Comparison of ENCODE assay signal across 18 cellular contexts in genomic region chr7:106223156-106223555, GRCh38.
DNase-seq lines count a peak whose midpoint lies in the region; ATAC-seq and TF ChIP-seq lines count a peak whose summit lies in the region.
"Had no signal": no experiment of that assay in that cellular context is flagged by ENCODE, and none has a peak within 500 bp of the region (broad histone marks: within the 10 kb centered on the region; RNA-seq: fewer than 3 reads in every experiment).

No MANE protein-coding gene starts in this region.

- H2BK15ac ChIP-seq in IMR-90 (ENCODE audit: low read depth, low read length), result no peak overlapping the region

- no peaks in the 10 kb centered on the region for H3K4me1 Mint-ChIP-seq in Calu3 (ENCODE audit: low read depth, unreplicated experiment)
- H3K4me1 Mint-ChIP-seq: B cell had no signal

- H2BK120ac ChIP-seq in IMR-90 (ENCODE audit: low read depth, low read length), result no peak overlapping the region

- dilution Hi-C loops in IMR-90 (cut with HindIII; ENCODE audit: low sequenced_read_pairs, unreplicated experiment), result no loop called here

- peak overlapping the region; percentile 17 for H2AFZ ChIP-seq in IMR-90 (replicated peaks; ENCODE audit: low read length, poor library complexity)

- H4K20me1 ChIP-seq in IMR-90 (ENCODE audit: insufficient read depth, low read length), result no peaks in the 10 kb centered on the region

- BruUV-seq in IMR-90 (replicated peaks; lab: Mats Ljungman, UMichigan) (no TSS peak), Calu3 (replicated peaks; lab: Mats Ljungman, UMichigan) (no TSS peak)

- H3K4me1 ChIP-seq in IMR-90 (ENCODE audit: control insufficient read depth, insufficient read depth, low read length), result no peaks in the 10 kb centered on the region
- H3K4me1 ChIP-seq in NT2/D1 (ENCODE audit: insufficient read depth, insufficient read length), result no peaks in the 10 kb centered on the region

- no peak overlapping the region for H3K56ac ChIP-seq in IMR-90 (ENCODE audit: extremely low read depth, insufficient read depth, low read length)

- H2AK9ac ChIP-seq in IMR-90 (replicated peaks; ENCODE audit: low read depth, low read length, poor library complexity), result no peak overlapping the region

- POLR2A ChIA-PET in IMR-90 (lab: Charles Lee; ENCODE audit: unreplicated experiment), result no interaction called here

- CTCF ChIA-PET in IMR-90 (lab: Yijun Ruan, JAX), result no interaction called here
- CTCF ChIA-PET in Calu3 (lab: Charles Lee), result no interaction called here

- WGBS in IMR-90 (ENCODE audit: extremely low coverage in 2 of 2, insufficient read length in 1 of 2), 2 experiments, result no CpG with 5 or more reads among the region's 4 CpGs

- H3K36me3 ChIP-seq in IMR-90 (ENCODE audit: control insufficient read depth, insufficient read depth, low read length) (no peaks in the 10 kb centered on the region), NT2/D1 (ENCODE audit: insufficient read depth, insufficient read length, low read length) (no peaks in the 10 kb centered on the region)

- intact Hi-C loops in IMR-90 (cut with micrococcal nuclease), result no loop called here
- intact Hi-C loops in Calu3 (cut with micrococcal nuclease; ENCODE audit: unreplicated experiment), result no loop called here

- H3K4me3 ChIP-seq in IMR-90 (ENCODE audit: insufficient read depth, low read depth, low read length) (no peak overlapping the region), NT2/D1 (ENCODE audit: insufficient read length, low read depth) (no peak overlapping the region)

- H3K18ac ChIP-seq in IMR-90 (ENCODE audit: low read depth, low read length), result no peak overlapping the region

- no peak overlapping the region for H2AK5ac ChIP-seq in IMR-90 (ENCODE audit: low read depth, low read length)

- peak overlapping the region; percentile 52 for H3K27ac ChIP-seq in 22Rv1
- H3K27ac ChIP-seq in IMR-90 (ENCODE audit: insufficient read depth, low read length), result no peak overlapping the region

- no peak for TF ChIP-seq RAD21 in IMR-90 (IDR thresholded peaks at IDR 0.05; ENCODE audit: low read length)

- no peak overlapping the region for H3K4me2 ChIP-seq in IMR-90 (ENCODE audit: low read depth, low read length)

- no peaks in the 10 kb centered on the region for H3K79me1 ChIP-seq in IMR-90 (ENCODE audit: low read depth in 1 of 2, low read length in 2 of 2)

- H3K9me3 Mint-ChIP-seq in Calu3 (ENCODE audit: low read depth, unreplicated experiment), result peaks cover 2% of the 10 kb centered on the region
- H3K9me3 Mint-ChIP-seq: CD4-positive, alpha-beta T cell had no signal

- no peak overlapping the region for H4K91ac ChIP-seq in IMR-90 (ENCODE audit: insufficient read depth, low read depth, low read length)

- TF ChIP-seq POLR2A in IMR-90 (IDR thresholded peaks at IDR 0.05; ENCODE audit: low read depth, low read length), result no peak

- H4K8ac ChIP-seq in IMR-90 (ENCODE audit: low read depth in 2 of 2, low read length in 2 of 2), result no peak overlapping the region

- no peak overlapping the region for H4K5ac ChIP-seq in IMR-90 (ENCODE audit: low read depth, low read length)

- H2BK5ac ChIP-seq in IMR-90 (ENCODE audit: low read depth, low read length, poor library complexity, severe bottlenecking), result no peak overlapping the region

- H3K9ac ChIP-seq in IMR-90 (ENCODE audit: low read depth, low read length), result no peak overlapping the region
- no peak overlapping the region for H3K9ac ChIP-seq in NT2/D1 (ENCODE audit: insufficient read length, low read depth)

- no peak for ATAC-seq in IMR-90 (ENCODE audit: low read depth)
- ATAC-seq: SK-N-SH treated with all-trans-retinoic acid at 6 μM for 48 hours had no signal

- H3K14ac ChIP-seq in IMR-90 (replicated peaks; ENCODE audit: low read depth, low read length), result no peak overlapping the region

- peaks cover 2% of the 10 kb centered on the region; the same call in 1 of the 2 replicates for H3K27me3 ChIP-seq in IMR-90 (ENCODE audit: control insufficient read depth, insufficient read depth, low read length)
- H3K27me3 ChIP-seq in NT2/D1 (ENCODE audit: insufficient read depth, insufficient read length), result no peaks in the 10 kb centered on the region

- no peak overlapping the region for H3K23ac ChIP-seq in IMR-90 (ENCODE audit: low read depth, low read length)

- no peaks in the 10 kb centered on the region for H3K9me1 ChIP-seq in IMR-90 (ENCODE audit: insufficient read depth, low read length)

- H3K27ac Mint-ChIP-seq in Calu3 (ENCODE audit: unreplicated experiment), result no peak overlapping the region
- H3K27ac Mint-ChIP-seq: B cell; CD4-positive, alpha-beta T cell had no signal

- no peak for TF ChIP-seq CTCF in 22Rv1 (IDR thresholded peaks at IDR 0.05)
- no peak for TF ChIP-seq CTCF in IMR-90 (conservative IDR thresholded peaks at IDR 0.05; ENCODE audit: low read depth, low read length)
- no peak for TF ChIP-seq CTCF in Calu3 (IDR thresholded peaks at IDR 0.05; ENCODE audit: unreplicated experiment)

- no peak for DNase-seq in IMR-90
- DNase-seq in NT2/D1 (ENCODE audit: low read depth, low spot score), result peak; percentile 16
- peak; percentile 42 for DNase-seq in renal cortical epithelial cell (ENCODE audit: low read depth)
- DNase-seq in NCI-H2196 treated with DMSO at 0.1 percent for 48 hours (lab: John Stamatoyannopoulos, UW; ENCODE audit: unreplicated experiment), result no peak
- no peak for DNase-seq in activated naive CD4-positive, alpha-beta T cell (lab: John Stamatoyannopoulos, UW)
- no peak for DNase-seq in Calu3
- DNase-seq: ACHN; CD4-positive, alpha-beta T cell; DND-41; GOT3; KG1; NCI-H1092; NCI-H2029; NCI-H526 treated with DMSO at 0.1 percent for 48 hours; Right ventricle myocardium superior had no signal

- no peaks in the 10 kb centered on the region for H3K27me3 Mint-ChIP-seq in Calu3 (ENCODE audit: unreplicated experiment)

- H2BK20ac ChIP-seq in IMR-90 (ENCODE audit: low read depth, low read length), result no peak overlapping the region

- no peak overlapping the region for H3K4ac ChIP-seq in IMR-90 (ENCODE audit: low read depth, low read length)

- no peak overlapping the region for H3K4me3 Mint-ChIP-seq in Calu3 (ENCODE audit: low read depth, unreplicated experiment)
- H3K4me3 Mint-ChIP-seq: B cell; CD4-positive, alpha-beta T cell had no signal

- in situ Hi-C loops in IMR-90 (cut with MboI; ENCODE audit: low sequenced_read_pairs), result no loop called here

- H3K36me3 Mint-ChIP-seq in Calu3 (ENCODE audit: insufficient read depth, unreplicated experiment), result no peaks in the 10 kb centered on the region

- H3K9me3 ChIP-seq in IMR-90 (ENCODE audit: control insufficient read depth, insufficient read depth, low read length) (no peaks in the 10 kb centered on the region), NT2/D1 (ENCODE audit: insufficient read depth, low read length) (no peaks in the 10 kb centered on the region)

TF ChIP-seq in IMR-90, 13 proteins besides CTCF, POLR2A, EP300 and RAD21:
- TF ChIP-seq RFX5 (IDR thresholded peaks at IDR 0.05; ENCODE audit: low read depth, low read length) (no peak), RCOR1 (IDR thresholded peaks at IDR 0.05; ENCODE audit: insufficient replicate concordance, low read length) (no peak), BHLHE40 (IDR thresholded peaks at IDR 0.05; ENCODE audit: low read depth, low read length) (no peak), FOS (IDR thresholded peaks at IDR 0.05; ENCODE audit: low read depth, low read length) (no peak), ELK1 (IDR thresholded peaks at IDR 0.05; ENCODE audit: borderline replicate concordance, low read depth, low read length) (no peak), NFE2L2 (IDR thresholded peaks at IDR 0.05; ENCODE audit: low read depth, low read length) (no peak), MAFK (IDR thresholded peaks at IDR 0.05; ENCODE audit: low read depth, low read length) (no peak), CHD1 (IDR thresholded peaks at IDR 0.05; ENCODE audit: low read depth, low read length) (no peak), SMC3 (IDR thresholded peaks at IDR 0.05; ENCODE audit: low read depth, low read length) (no peak)

Comparison
In these comparisons a context has a peak if more than half of its experiments do, and no peak if none do; other contexts are left out.
1. DNase-seq: peak in NT2/D1 (single experiment) and renal cortical epithelial cell (single experiment); none in IMR-90 (single experiment), NCI-H2196 treated with DMSO at 0.1 percent for 48 hours (single experiment), activated naive CD4-positive, alpha-beta T cell (0 of 4) and Calu3 (single experiment).